ENCODE assay signal across 8 cellular contexts in the genomic region with DNA sequence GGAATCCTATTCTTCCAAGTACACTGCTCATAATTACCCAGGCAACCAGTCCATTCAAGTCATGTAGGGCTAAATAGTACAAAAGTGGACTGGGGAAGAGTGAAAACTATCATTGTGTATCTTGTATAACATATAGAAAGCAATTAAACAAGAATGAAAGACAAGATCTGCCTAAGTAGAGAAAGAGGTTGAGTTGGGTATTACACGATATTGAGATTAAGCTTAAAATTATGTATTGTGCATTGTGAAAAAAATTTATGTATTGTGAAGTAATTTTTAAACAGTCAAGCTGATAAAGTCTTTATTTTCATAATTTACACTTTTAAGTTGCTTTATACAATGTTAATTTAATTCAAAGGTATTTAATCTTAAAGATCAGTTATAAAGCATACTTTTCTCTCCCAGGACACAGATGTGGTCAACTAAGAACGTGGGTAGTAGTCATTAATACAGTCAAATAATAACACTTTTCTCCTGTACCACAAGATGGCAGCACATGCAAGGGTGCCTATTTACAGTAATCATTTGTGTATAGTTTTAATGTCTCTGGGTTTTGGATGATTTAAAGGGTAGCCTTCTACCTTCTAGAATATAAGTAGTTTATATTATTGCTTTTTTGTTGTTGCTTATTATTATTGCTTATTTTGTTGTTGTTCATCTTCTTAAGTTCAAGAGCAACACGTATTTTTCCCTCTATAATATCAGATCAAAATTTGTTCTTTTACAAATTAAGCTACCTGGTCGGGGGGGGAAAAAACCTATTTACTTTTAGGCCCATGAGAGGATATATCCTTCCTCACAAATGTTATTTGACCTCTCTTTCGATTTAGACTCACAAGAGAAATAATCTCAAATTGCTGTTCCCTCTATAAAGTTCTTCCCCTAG. TPM values are rescaled to one million over a fixed set of nuclear protein-coding genes. Genes with fewer than 3 reads are reported as not detected.
DNase-seq lines count a peak whose midpoint lies in the region; ATAC-seq and TF ChIP-seq lines count a peak whose summit lies in the region.

No MANE protein-coding gene starts in this region.

- POLR2A ChIA-PET in CD4-positive, alpha-beta memory T cell (lab: Charles Lee; ENCODE audit: partially characterized antibody) = interaction anchor here (0.5 kb wide), 1 partner anchor 486 kb away, joined by 3 read pairs; no protein-coding TSS in a partner anchor
- POLR2A ChIA-PET in WTC11 (lab: Charles Lee) = no interaction called here

- H3K4me3 Mint-ChIP-seq in CD4-positive, alpha-beta memory T cell = no peak overlapping the region
- no peak overlapping the region for H3K4me3 Mint-ChIP-seq in WTC11

- no peaks in the 10 kb centered on the region for H3K4me1 Mint-ChIP-seq in CD4-positive, alpha-beta memory T cell
- H3K4me1 Mint-ChIP-seq in WTC11 = no peaks in the 10 kb centered on the region

- no peaks in the 10 kb centered on the region for H3K4me1 ChIP-seq in CD4-positive, alpha-beta memory T cell (ENCODE audit: insufficient read depth, low read length)
- no peaks in the 10 kb centered on the region for H3K4me1 ChIP-seq in fibroblast of lung (ENCODE audit: control insufficient read depth, extremely low read depth, insufficient read depth, low read length)

- H3K79me2 ChIP-seq in fibroblast of lung (ENCODE audit: control insufficient read depth, insufficient read depth, low read length) (no peaks in the 10 kb centered on the region), neural cell (replicated peaks; ENCODE audit: insufficient read depth, low read length) (no peaks in the 10 kb centered on the region)

- intact Hi-C loops in CD4-positive, alpha-beta memory T cell (cut with micrococcal nuclease) = loop anchor here (1.0 to 2.0 kb wide), 5 partner anchors 189 to 947 kb away; partner anchors contain the start of gene ISOC1

- no peaks in the 10 kb centered on the region for H3K9me3 ChIP-seq in CD4-positive, alpha-beta memory T cell (ENCODE audit: control insufficient read depth in 1 of 2, low read length in 2 of 2)
- H3K9me3 ChIP-seq in fibroblast of lung (ENCODE audit: control insufficient read depth, insufficient read depth, low read depth, low read length) = no peaks in the 10 kb centered on the region
- no peaks in the 10 kb centered on the region for H3K9me3 ChIP-seq in neural cell (ENCODE audit: low read length)

- CTCF ChIA-PET in CD4-positive, alpha-beta memory T cell (lab: Charles Lee; ENCODE audit: partially characterized antibody) = interaction anchor here (0.6 to 3.4 kb wide), 11 partner anchors 9 to 1014 kb away, joined by 3 to 28 read pairs (median 8); partner anchors contain the start of gene ISOC1
- CTCF ChIA-PET in WTC11 (lab: Charles Lee) = interaction anchor here (0.6 to 2.6 kb wide), 14 partner anchors 9 to 863 kb away, joined by 3 to 17 read pairs (median 4); partner anchors contain the start of genes ISOC1 and SLC27A6

- no peak for TF ChIP-seq EP300 in neural cell (conservative IDR thresholded peaks at IDR 0.05; ENCODE audit: poor library complexity, severe bottlenecking)

- no peaks in the 10 kb centered on the region for H3K27me3 Mint-ChIP-seq in CD4-positive, alpha-beta memory T cell
- no peaks in the 10 kb centered on the region for H3K27me3 Mint-ChIP-seq in WTC11 (ENCODE audit: low read depth)

- no peak overlapping the region for H3K27ac Mint-ChIP-seq in CD4-positive, alpha-beta memory T cell
- no peak overlapping the region for H3K27ac Mint-ChIP-seq in WTC11

- TF ChIP-seq RAD21 in neural cell (conservative IDR thresholded peaks at IDR 0.05) = peak; percentile 82

- H4K20me1 ChIP-seq in fibroblast of lung (ENCODE audit: control insufficient read depth, extremely low read depth, insufficient read depth, low read length) = no peaks in the 10 kb centered on the region
- H4K20me1 ChIP-seq in neural cell (ENCODE audit: insufficient read depth) = no peaks in the 10 kb centered on the region

- no peak overlapping the region for H3K9ac ChIP-seq in fibroblast of lung (ENCODE audit: insufficient read depth, low read length)
- no peak overlapping the region for H3K9ac ChIP-seq in neural cell (ENCODE audit: low read length)

- no peak overlapping the region for H3K4me3 ChIP-seq in CD4-positive, alpha-beta memory T cell (ENCODE audit: low read length in 2 of 2)
- H3K4me3 ChIP-seq in fibroblast of lung (replicated peaks in 1 of 4; ENCODE audit: control extremely low read depth in 1 of 4, insufficient read depth in 1 of 4, low read depth in 3 of 4, low read length in 4 of 4) (no peak overlapping the region), neural cell (ENCODE audit: low read length) (no peak overlapping the region)

- no peaks in the 10 kb centered on the region for H3K27me3 ChIP-seq in CD4-positive, alpha-beta memory T cell (ENCODE audit: insufficient read depth, low read length)
- H3K27me3 ChIP-seq in fibroblast of lung (ENCODE audit: control insufficient read depth, insufficient read depth, low read length) = no peaks in the 10 kb centered on the region
- no peaks in the 10 kb centered on the region for H3K27me3 ChIP-seq in neural cell (ENCODE audit: insufficient read depth, low read depth, low read length)

- H3F3A ChIP-seq in neural cell (ENCODE audit: insufficient read depth, low read length, poor library complexity, severe bottlenecking) = no peaks in the 10 kb centered on the region

- ATAC-seq in GM18517 (IDR thresholded peaks at IDR 0.05; ENCODE audit: unreplicated experiment) (peak; percentile 95), HG02885 (IDR thresholded peaks at IDR 0.05; ENCODE audit: poor library complexity, unreplicated experiment) (peak; percentile 93), WTC11 (peak; percentile 76), GM19023 (IDR thresholded peaks at IDR 0.05; ENCODE audit: unreplicated experiment) (no peak)

- H2AFZ ChIP-seq in fibroblast of lung (ENCODE audit: low read length) (no peak overlapping the region), neural cell (ENCODE audit: low read depth, low read length) (no peak overlapping the region)

- H3K9me2 ChIP-seq in neural cell (ENCODE audit: insufficient read depth, low read length) = no peaks in the 10 kb centered on the region

- peak; percentile 36 to 49 (median 43) for DNase-seq in CD4-positive, alpha-beta memory T cell
- DNase-seq in NCI-H1694 (lab: John Stamatoyannopoulos, UW) (peak; percentile 46), WTC11 (ENCODE audit: low spot score) (no peak), fibroblast of lung (ENCODE audit: low read depth in 2 of 2) (peak; percentile 34 to 77)

- H3K4me2 ChIP-seq in fibroblast of lung (ENCODE audit: extremely low read depth, insufficient read depth, low read length) = no peak overlapping the region
- no peak overlapping the region for H3K4me2 ChIP-seq in neural cell (ENCODE audit: low read length)

- peak; percentile 61 for TF ChIP-seq CTCF in WTC11 (IDR thresholded peaks at IDR 0.05)
- TF ChIP-seq CTCF in fibroblast of lung (conservative IDR thresholded peaks at IDR 0.05 in 1 of 2, IDR thresholded peaks at IDR 0.05 in 1 of 2; ENCODE audit: low read depth in 1 of 2, low read length in 2 of 2) = peak; percentile 69 to 76
- peak; percentile 83 for TF ChIP-seq CTCF in neural cell (IDR thresholded peaks at IDR 0.05; ENCODE audit: poor library complexity, severe bottlenecking)

- H3K36me3 Mint-ChIP-seq in CD4-positive, alpha-beta memory T cell = no peaks in the 10 kb centered on the region
- no peaks in the 10 kb centered on the region for H3K36me3 Mint-ChIP-seq in WTC11

- H3K36me3 ChIP-seq in CD4-positive, alpha-beta memory T cell (ENCODE audit: insufficient read depth, low read length) = no peaks in the 10 kb centered on the region
- H3K36me3 ChIP-seq in fibroblast of lung (ENCODE audit: control insufficient read depth, insufficient read depth, low read length) (no peaks in the 10 kb centered on the region), neural cell (ENCODE audit: insufficient read depth, low read length) (no peaks in the 10 kb centered on the region)

- H3K9me3 Mint-ChIP-seq in CD4-positive, alpha-beta memory T cell = no peaks in the 10 kb centered on the region
- no peaks in the 10 kb centered on the region for H3K9me3 Mint-ChIP-seq in WTC11

- H3K27ac ChIP-seq in CD4-positive, alpha-beta memory T cell (ENCODE audit: low read depth, low read length) = no peak overlapping the region
- no peak overlapping the region for H3K27ac ChIP-seq in fibroblast of lung (ENCODE audit: insufficient read depth, low read length)
- H3K27ac ChIP-seq in neural cell (ENCODE audit: low read length) = no peak overlapping the region

TF ChIP-seq in WTC11, 78 proteins besides CTCF, POLR2A, EP300 and RAD21 (continues in another document):
- TF ChIP-seq ATF3 (CRISPR knock-in tag; conservative IDR thresholded peaks at IDR 0.05) = no peak
- no peak for TF ChIP-seq ZNF396 (CRISPR knock-in tag; IDR thresholded peaks at IDR 0.05; ENCODE audit: borderline replicate concordance)
- TF ChIP-seq JAZF1 (CRISPR knock-in tag; IDR thresholded peaks at IDR 0.05) = no peak
- no peak for TF ChIP-seq CBFB (CRISPR knock-in tag; IDR thresholded peaks at IDR 0.05; ENCODE audit: low read depth)
- TF ChIP-seq ZNF317 (CRISPR knock-in tag; IDR thresholded peaks at IDR 0.05; ENCODE audit: borderline replicate concordance, low read depth) = no peak
- no peak for TF ChIP-seq ZNF263 (CRISPR knock-in tag; IDR thresholded peaks at IDR 0.05; ENCODE audit: low read depth)
- no peak for TF ChIP-seq ZNF671 (CRISPR knock-in tag; IDR thresholded peaks at IDR 0.05)

TF ChIP-seq in neural cell, 6 proteins besides CTCF, POLR2A, EP300 and RAD21 (continues in another document):
- TF ChIP-seq TAF1 (IDR thresholded peaks at IDR 0.05; ENCODE audit: low read depth) (no peak), SMC3 (conservative IDR thresholded peaks at IDR 0.05; ENCODE audit: poor library complexity) (peak; percentile 83), EZH2 (IDR thresholded peaks at IDR 0.05; ENCODE audit: borderline replicate concordance, insufficient read depth, low read length, poor library complexity, severe bottlenecking) (no peak)

RNA-seq across cellular contexts. Expression of gene SLC27A6, which starts 59.8 kb away (rescaled TPM):
- total RNA-seq in CD4-positive, alpha-beta memory T cell = not detected
- not detected for polyA plus RNA-seq in CD4-positive, alpha-beta memory T cell
- total RNA-seq in WTC11 (2021) = 3.6 to 4.0 TPM (median 3.9 TPM) in 3 replicates
- 0.17 and 0.26 TPM in 2 replicates for total RNA-seq in fibroblast of lung
- 0.02 and 0.08 TPM in 2 replicates for polyA plus RNA-seq in fibroblast of lung
- polyA plus RNA-seq in fibroblast of lung (2012) = 0.14 TPM in 1 of 2 replicates, not detected in the other
- polyA minus RNA-seq in fibroblast of lung (ENCODE audit: low replicate concordance) = not detected in 2 replicates
- polyA plus RNA-seq in neural cell = 0.37 and 1.0 TPM in 2 replicates
- 1.7 and 2.7 TPM in 2 replicates for polyA minus RNA-seq in neural cell
